ENCODE assay signal across 8 cellular contexts in genomic region chr7:141551773-141552162, GRCh38. TPM values are rescaled to one million over a fixed set of nuclear protein-coding genes. Genes with fewer than 3 reads are reported as not detected.
A peak's percentile ranks its signal among the peaks of the same experiment; 100 is the strongest.
DNase-seq lines count a peak whose midpoint lies in the region; ATAC-seq and TF ChIP-seq lines count a peak whose summit lies in the region.

No MANE protein-coding gene starts in this region.

- H3K27ac ChIP-seq in SK-N-SH (ENCODE audit: low read depth in 2 of 2, low read length in 1 of 2): peak overlapping the region; percentile 25 to 84; a peak in 3 of 4 replicates
- peak overlapping the region; percentile 2 for H3K27ac ChIP-seq in effector memory CD4-positive, alpha-beta T cell (ENCODE audit: insufficient read depth, low read length, poor library complexity, severe bottlenecking)
- H3K27ac ChIP-seq in osteoblast (ENCODE audit: low read depth, low read length): peak overlapping the region; percentile 72

- peak overlapping the region; percentile 96 for H2AFZ ChIP-seq in SK-N-SH (ENCODE audit: low read depth)
- peak overlapping the region; percentile 100 for H2AFZ ChIP-seq in osteoblast (ENCODE audit: low read length)

- POLR2A ChIA-PET in SK-N-SH (lab: Yijun Ruan, JAX): interaction anchor here (0.5 to 2.6 kb wide), 9 partner anchors 10 to 904 kb away, joined by 3 to 15 read pairs (median 5); partner anchors contain the start of genes MRPS33 and SSBP1

- no peak for TF ChIP-seq EP300 in SK-N-SH (IDR thresholded peaks at IDR 0.05; ENCODE audit: borderline replicate concordance in 1 of 2, low read depth in 1 of 2, low read length in 1 of 2)

- TF ChIP-seq POLR2A in NB4 (IDR thresholded peaks at IDR 0.05; ENCODE audit: extremely low read depth, insufficient read length): no peak

- H3K9me3 ChIP-seq in SK-N-SH: no peaks in the 10 kb centered on the region
- H3K9me3 ChIP-seq in effector memory CD4-positive, alpha-beta T cell (ENCODE audit: control insufficient read depth, low read length): no peaks in the 10 kb centered on the region
- no peaks in the 10 kb centered on the region for H3K9me3 ChIP-seq in osteoblast (ENCODE audit: low read depth, low read length)

- TF ChIP-seq CTCF in SK-N-SH (IDR thresholded peaks at IDR 0.05): no peak
- TF ChIP-seq CTCF in NB4 (IDR thresholded peaks at IDR 0.05; ENCODE audit: low read depth, low read length): no peak
- TF ChIP-seq CTCF in osteoblast (IDR thresholded peaks at IDR 0.05; ENCODE audit: extremely low read depth, low read depth, low read length): no peak

- H3K4me1 ChIP-seq in SK-N-SH (ENCODE audit: control insufficient read depth in 1 of 2, insufficient read depth in 2 of 2, low read depth in 1 of 2, low read length in 1 of 2) (peaks cover 0 to 16% of the 10 kb centered on the region in 2 experiments; a peak in 3 of 4 replicates), osteoblast (ENCODE audit: insufficient read depth, low read length) (peaks cover 15% of the 10 kb centered on the region)
- H3K4me1 ChIP-seq in effector memory CD4-positive, alpha-beta T cell (ENCODE audit: control insufficient read depth, insufficient read depth, low read length, poor library complexity, severe bottlenecking): peaks cover 15% of the 10 kb centered on the region

- no peak for TF ChIP-seq RAD21 in SK-N-SH (IDR thresholded peaks at IDR 0.05; ENCODE audit: low read length)

- H3K4me3 ChIP-seq in SK-N-SH (ENCODE audit: low read depth in 2 of 2, low read length in 1 of 2) (peak overlapping the region; percentile 76 to 84), NB4 (ENCODE audit: low read depth, low read length) (peak overlapping the region; percentile 80), osteoblast (ENCODE audit: insufficient read depth, low read length) (peak overlapping the region; percentile 93)
- peak overlapping the region; percentile 83 for H3K4me3 ChIP-seq in effector memory CD4-positive, alpha-beta T cell (ENCODE audit: insufficient read depth, low read depth, low read length, poor library complexity, severe bottlenecking)

- H3K27me3 ChIP-seq in SK-N-SH (ENCODE audit: insufficient read depth) (no peaks in the 10 kb centered on the region), osteoblast (ENCODE audit: insufficient read depth, low read length) (no peaks in the 10 kb centered on the region)
- no peaks in the 10 kb centered on the region for H3K27me3 ChIP-seq in effector memory CD4-positive, alpha-beta T cell (replicated peaks; ENCODE audit: control insufficient read depth, insufficient read depth, low read length, poor library complexity, severe bottlenecking)

- H3F3A ChIP-seq in SK-N-SH (replicated peaks; ENCODE audit: insufficient read depth): no peaks in the 10 kb centered on the region

- CTCF ChIA-PET in SK-N-SH (lab: Yijun Ruan, JAX): interaction anchor here (1.0 to 5.6 kb wide), 6 partner anchors 18 to 479 kb away, joined by 3 to 53 read pairs (median 8); partner anchors contain the start of gene SSBP1

- DNase-seq in SK-N-SH (no peak), NB4 (ENCODE audit: low read depth) (no peak), osteoblast (ENCODE audit: insufficient read length, low spot score, missing footprints) (no peak), NCI-H1694 treated with DMSO at 0.1 percent for 48 hours (lab: John Stamatoyannopoulos, UW) (no peak), SW480 (ENCODE audit: low spot score) (no peak)
- no peak for DNase-seq in effector memory CD4-positive, alpha-beta T cell

- no peaks in the 10 kb centered on the region for H3K9me2 ChIP-seq in SK-N-SH

- H3K79me2 ChIP-seq in SK-N-SH (ENCODE audit: insufficient read depth) (peaks cover 28% of the 10 kb centered on the region), osteoblast (ENCODE audit: insufficient read depth, low read length) (peaks cover 22% of the 10 kb centered on the region)

- ATAC-seq in SK-N-SH treated with all-trans-retinoic acid at 6 μM for 48 hours: no peak
- no peak for ATAC-seq in HG03460 (IDR thresholded peaks at IDR 0.05; ENCODE audit: unreplicated experiment)

- H3K36me3 ChIP-seq in SK-N-SH (replicated peaks in 1 of 2; ENCODE audit: control insufficient read depth in 1 of 2, insufficient read depth in 2 of 2, low read length in 1 of 2) (peaks cover 10 to 12% of the 10 kb centered on the region in 2 experiments), osteoblast (ENCODE audit: insufficient read depth, low read length) (no peaks in the 10 kb centered on the region)
- H3K36me3 ChIP-seq in effector memory CD4-positive, alpha-beta T cell (ENCODE audit: control insufficient read depth, insufficient read depth, low read length): peaks cover 3% of the 10 kb centered on the region

- H4K20me1 ChIP-seq in SK-N-SH (ENCODE audit: insufficient read depth) (no peaks in the 10 kb centered on the region), osteoblast (ENCODE audit: insufficient read depth, low read length) (no peaks in the 10 kb centered on the region)

- H3K4me2 ChIP-seq in SK-N-SH (peak overlapping the region; percentile 83), osteoblast (ENCODE audit: insufficient read depth, low read length) (peak overlapping the region; percentile 98)

- H3K9ac ChIP-seq in SK-N-SH: peak overlapping the region; percentile 86

- WGBS in SK-N-SH (ENCODE audit: low lambda C conversion rate): 12% methylated on average over 4 of the region's 4 CpGs

TF ChIP-seq in SK-N-SH, 30 proteins besides CTCF, POLR2A, EP300 and RAD21 (continues in another document):
- TF ChIP-seq FOSL2 (IDR thresholded peaks at IDR 0.05; ENCODE audit: borderline replicate concordance, low read depth) (no peak), TAF1 (IDR thresholded peaks at IDR 0.05; ENCODE audit: borderline replicate concordance, low read depth, low read length) (no peak), EZH2phosphoT487 (IDR thresholded peaks at IDR 0.05; ENCODE audit: borderline replicate concordance, low read depth) (no peak), IRF3 (IDR thresholded peaks at IDR 0.05; ENCODE audit: low read depth, low read length) (no peak), MXI1 (IDR thresholded peaks at IDR 0.05; ENCODE audit: low read depth, low read length) (no peak)

TF ChIP-seq in SK-N-SH treated with all-trans-retinoic acid at 6 μM for 48 hours, 23 proteins besides CTCF, POLR2A, EP300 and RAD21:
- no peak for TF ChIP-seq ZC3H10 (CRISPR knock-in tag; IDR thresholded peaks at IDR 0.05)
- TF ChIP-seq ZNF8 (CRISPR knock-in tag; IDR thresholded peaks at IDR 0.05): no peak
- TF ChIP-seq TCF4 (CRISPR knock-in tag; IDR thresholded peaks at IDR 0.05; ENCODE audit: borderline replicate concordance): no peak
- no peak for TF ChIP-seq ISL1 (CRISPR knock-in tag; IDR thresholded peaks at IDR 0.05)
- TF ChIP-seq CSDC2 (CRISPR knock-in tag; IDR thresholded peaks at IDR 0.05): no peak
- TF ChIP-seq CREB5 (CRISPR knock-in tag; IDR thresholded peaks at IDR 0.05; ENCODE audit: low read depth): no peak
- TF ChIP-seq RARB (CRISPR knock-in tag; IDR thresholded peaks at IDR 0.05): no peak
- no peak for TF ChIP-seq POU6F1 (CRISPR knock-in tag; IDR thresholded peaks at IDR 0.05; ENCODE audit: borderline replicate concordance, low read depth)
- TF ChIP-seq CSRNP3 (CRISPR knock-in tag; IDR thresholded peaks at IDR 0.05): no peak
- no peak for TF ChIP-seq GLIS3 (CRISPR knock-in tag; IDR thresholded peaks at IDR 0.05)
- no peak for TF ChIP-seq TOX (CRISPR knock-in tag; IDR thresholded peaks at IDR 0.05; ENCODE audit: borderline replicate concordance)
- no peak for TF ChIP-seq ESRRG (CRISPR knock-in tag; IDR thresholded peaks at IDR 0.05)
- TF ChIP-seq OSR1 (CRISPR knock-in tag; IDR thresholded peaks at IDR 0.05): no peak
- TF ChIP-seq ARNTL (CRISPR knock-in tag; IDR thresholded peaks at IDR 0.05; ENCODE audit: borderline replicate concordance, low read depth): no peak
- TF ChIP-seq SNAI2 (CRISPR knock-in tag; IDR thresholded peaks at IDR 0.05): no peak

RNA-seq across cellular contexts. Expression of gene AGK, which starts 0.6 kb away (rescaled TPM):
- 45.7 and 67.0 TPM in 2 replicates for polyA plus RNA-seq in SK-N-SH (2012; rRNA removed)
- polyA plus RNA-seq in SK-N-SH (2012; cell fraction: cytosol; rRNA removed): 59.4 and 65.7 TPM in 2 replicates
- 79.2 and 102 TPM in 2 replicates for polyA plus RNA-seq in SK-N-SH (2012; cell fraction: nucleus; rRNA removed)
- 23.9 and 26.1 TPM in 2 replicates for total RNA-seq in osteoblast

Comparison
In these comparisons a context has a peak if more than half of its experiments do, and no peak if none do; other contexts are left out.
1. H3K27ac ChIP-seq: peak in every context shown above with its lines; median percentile 72 in osteoblast; 54 in SK-N-SH; 2 in effector memory CD4-positive, alpha-beta T cell.